In the genomic region with DNA sequence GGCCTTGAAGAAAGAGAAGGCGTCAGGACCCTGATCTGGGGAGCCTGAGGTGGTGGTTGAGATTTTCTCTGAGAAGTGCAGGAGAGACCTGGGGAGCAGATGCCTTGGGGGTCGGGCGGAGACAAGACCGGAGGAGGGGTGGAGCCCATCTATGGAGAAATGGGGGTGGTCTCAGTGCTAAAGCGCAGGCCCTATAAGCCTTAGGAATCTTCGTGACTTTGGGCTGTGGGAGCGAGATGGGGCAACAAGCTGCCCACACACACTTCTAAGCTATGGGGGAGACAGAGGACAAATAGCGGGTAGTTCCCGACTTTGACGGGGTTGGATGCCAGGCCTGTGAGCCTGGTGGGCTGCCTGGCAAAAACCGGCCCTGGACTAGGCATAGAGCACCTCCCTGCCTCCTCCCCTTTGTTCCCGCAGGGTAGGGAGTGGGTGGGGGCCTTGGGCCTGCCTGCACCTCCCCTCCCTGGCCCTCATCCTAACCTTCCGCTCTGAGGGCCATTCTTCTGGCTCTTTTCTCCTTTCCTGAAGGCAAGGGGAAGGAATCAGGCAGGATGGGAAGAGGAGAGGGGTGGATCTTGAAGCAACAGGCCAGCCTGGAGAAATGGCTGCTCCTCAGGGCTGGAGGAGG, we compare ENCODE assay signal across 8 cellular contexts. TPM values are rescaled to one million over a fixed set of nuclear protein-coding genes. Genes with fewer than 3 reads are reported as not detected.
DNase-seq lines count a peak whose midpoint lies in the region; ATAC-seq and TF ChIP-seq lines count a peak whose summit lies in the region.

No MANE protein-coding gene starts in this region.

- BruUV-seq in Panc1 (replicated peaks; lab: Mats Ljungman, UMichigan) = no TSS peak

- intact Hi-C loops in Panc1 (cut with micrococcal nuclease; ENCODE audit: unreplicated experiment) = no loop called here

- TF ChIP-seq EP300 in upper lobe of left lung (IDR thresholded peaks at IDR 0.05) = no peak

- TF ChIP-seq POLR2A in upper lobe of left lung (IDR thresholded peaks at IDR 0.05) = no peak

- peak overlapping the region; percentile 19 for H4K91ac ChIP-seq in mesenchymal stem cell (ENCODE audit: low read length)

- H3K9me3 ChIP-seq in Panc1 (ENCODE audit: control insufficient read depth, insufficient read depth, low read depth, low read length) (no peaks in the 10 kb centered on the region), duodenal mucosa (ENCODE audit: control insufficient read depth in 1 of 2, low read length in 2 of 2) (no peaks in the 10 kb centered on the region), mesenchymal stem cell (ENCODE audit: control insufficient read depth, low read length) (no peaks in the 10 kb centered on the region), upper lobe of left lung (no peaks in the 10 kb centered on the region)

- H4K8ac ChIP-seq in mesenchymal stem cell (ENCODE audit: low read length) = peak overlapping the region; percentile 70

- in situ Hi-C loops in G401 (cut with HindIII; ENCODE audit: low sequenced_read_pairs) (no loop called here), Panc1 (cut with HindIII; ENCODE audit: low pct_unique_long_range_greater_than_20kb, low sequenced_read_pairs) (no loop called here)

- peak overlapping the region; percentile 59 for H3K4me2 ChIP-seq in mesenchymal stem cell (ENCODE audit: low read length, poor library complexity, severe bottlenecking)

- peak overlapping the region; percentile 42 to 61 for H3K4ac ChIP-seq in mesenchymal stem cell (ENCODE audit: low read depth in 1 of 2, low read length in 2 of 2)

- H3K18ac ChIP-seq in mesenchymal stem cell (ENCODE audit: low read depth in 1 of 2, low read length in 2 of 2) = peak overlapping the region; percentile 81 to 95

- H2BK12ac ChIP-seq in mesenchymal stem cell (ENCODE audit: low read length in 2 of 2) = peak overlapping the region in 1 of 2 experiments; percentile 22

- ATAC-seq in Panc1 (peak; percentile 9; the same call in 1 of the 2 replicates), upper lobe of left lung (ENCODE audit: low FRiP score in 2 of 2) (peak in 1 of 2 donors; percentile 70), HG03460 (IDR thresholded peaks at IDR 0.05; ENCODE audit: unreplicated experiment) (no peak)

- CTCF ChIA-PET in Panc1 (lab: Charles Lee) = no interaction called here

- TF ChIP-seq CTCF in Panc1 (IDR thresholded peaks at IDR 0.05) (no peak), upper lobe of left lung (IDR thresholded peaks at IDR 0.05) (no peak)

- H3K9ac ChIP-seq in duodenal mucosa (ENCODE audit: low read depth in 1 of 2, low read length in 2 of 2) = peak overlapping the region; percentile 66 to 82
- peak overlapping the region; percentile 95 for H3K9ac ChIP-seq in mesenchymal stem cell (ENCODE audit: low read length)

- H3K27ac ChIP-seq in Panc1 (ENCODE audit: low read length) = peak overlapping the region; percentile 85
- peak overlapping the region; percentile 43 for H3K27ac ChIP-seq in duodenal mucosa (ENCODE audit: low read depth, low read length)
- peak overlapping the region; percentile 53 for H3K27ac ChIP-seq in mesenchymal stem cell (ENCODE audit: low read length, poor library complexity, severe bottlenecking)
- H3K27ac ChIP-seq in upper lobe of left lung = peak overlapping the region; percentile 85 to 95 (median 90)

- H2BK5ac ChIP-seq in mesenchymal stem cell (ENCODE audit: low read depth, low read length, poor library complexity, severe bottlenecking) = no peak overlapping the region

- peaks cover 25% of the 10 kb centered on the region for H3K4me1 ChIP-seq in Panc1 (ENCODE audit: control insufficient read depth, insufficient read depth, low read length)
- peaks cover 20 to 27% of the 10 kb centered on the region in 2 donors for H3K4me1 ChIP-seq in duodenal mucosa (ENCODE audit: control insufficient read depth in 1 of 2, insufficient read depth in 2 of 2, low read length in 2 of 2)
- H3K4me1 ChIP-seq in mesenchymal stem cell (ENCODE audit: control insufficient read depth, insufficient read depth, low read depth, low read length) = peaks cover 20% of the 10 kb centered on the region
- peaks cover 23 to 41% (median 32%) of the 10 kb centered on the region in 4 donors for H3K4me1 ChIP-seq in upper lobe of left lung

- no peak overlapping the region for H2BK15ac ChIP-seq in mesenchymal stem cell (ENCODE audit: low read depth, poor library complexity, severe bottlenecking)

- no peak overlapping the region for H2BK120ac ChIP-seq in mesenchymal stem cell (ENCODE audit: low read depth, low read length)

- H3K14ac ChIP-seq in mesenchymal stem cell (ENCODE audit: low read length in 2 of 2) = peak overlapping the region; percentile 58 to 71

- H3K27me3 ChIP-seq in Panc1 (ENCODE audit: control insufficient read depth, insufficient read depth, low read length) (no peaks in the 10 kb centered on the region), duodenal mucosa (ENCODE audit: control insufficient read depth in 1 of 2, insufficient read depth in 2 of 2, low read length in 2 of 2) (no peaks in the 10 kb centered on the region), mesenchymal stem cell (ENCODE audit: control insufficient read depth in 1 of 2, insufficient read depth in 1 of 2, low read length in 2 of 2) (no peaks in the 10 kb centered on the region), upper lobe of left lung (no peaks in the 10 kb centered on the region)

- H2AFZ ChIP-seq in mesenchymal stem cell (ENCODE audit: low read depth, low read length) = no peak overlapping the region

- H3K36me3 ChIP-seq in Panc1 (ENCODE audit: control insufficient read depth, insufficient read depth, low read length) (peaks cover 6% of the 10 kb centered on the region; the same call in 1 of the 2 replicates), duodenal mucosa (ENCODE audit: control insufficient read depth in 1 of 2, insufficient read depth in 2 of 2, low read length in 2 of 2) (peaks cover 11 to 31% of the 10 kb centered on the region in 2 donors), mesenchymal stem cell (ENCODE audit: control insufficient read depth in 1 of 2, insufficient read depth in 2 of 2, low read depth in 1 of 2, low read length in 2 of 2) (peaks cover 29 to 37% of the 10 kb centered on the region in 2 experiments), upper lobe of left lung (peaks cover 18 to 38% (median 28%) of the 10 kb centered on the region in 4 donors)

- peaks cover 15% of the 10 kb centered on the region for H3K79me1 ChIP-seq in mesenchymal stem cell (replicated peaks; ENCODE audit: low read length, poor library complexity, severe bottlenecking)

- DNase-seq in G401 (ENCODE audit: low spot score) (peak; percentile 58), Panc1 (ENCODE audit: low read depth, low spot score) (no peak), mesenchymal stem cell (peak; percentile 47), upper lobe of left lung (peak in 1 of 2 donors; percentile 37), middle frontal gyrus (ENCODE audit: extremely low spot score, low spot score) (no peak)
- no peak for DNase-seq in activated effector memory CD4-positive, alpha-beta T cell treated with anti-CD3 and anti-CD28 coated beads, Interleukin-2, amount 50 U/mL, for 16 hours

- H2AK5ac ChIP-seq in mesenchymal stem cell (ENCODE audit: low read length, severe bottlenecking) = peak overlapping the region; percentile 56

- POLR2A ChIA-PET in Panc1 (lab: Charles Lee) = no interaction called here

- WGBS in mesenchymal stem cell = 5% methylated on average over 7 of the region's 13 CpGs
- WGBS in upper lobe of left lung, 2 donors = 10 to 13% methylated on average over 7 to 13 of the region's 13 CpGs

- peak overlapping the region in 1 of 2 experiments; percentile 86 for H3K23ac ChIP-seq in mesenchymal stem cell (ENCODE audit: low read length in 2 of 2)

- H3K4me3 ChIP-seq in Panc1 (ENCODE audit: low read depth in 2 of 2, low read length in 2 of 2) (peak overlapping the region; percentile 74 to 84), duodenal mucosa (ENCODE audit: low read depth in 1 of 2, low read length in 2 of 2) (peak overlapping the region; percentile 78 to 84), mesenchymal stem cell (ENCODE audit: insufficient read depth in 1 of 2, low read depth in 1 of 2, low read length in 2 of 2) (peak overlapping the region; percentile 75 to 96), upper lobe of left lung (peak overlapping the region; percentile 30 to 95 (median 83))

RNA-seq across cellular contexts. Expression of gene NISCH, which starts 0.9 kb away (rescaled TPM):
- 25.5 and 28.9 TPM in 2 replicates for total RNA-seq in G401 (2014; rRNA removed; shearing (Covaris generic))
- total RNA-seq in Panc1 (2021; ENCODE audit: unreplicated experiment) = 63.4 TPM
- 59.1 TPM for polyA plus RNA-seq in Panc1 (2012; ENCODE audit: insufficient read length)
- 55.5 TPM for polyA plus RNA-seq in mesenchymal stem cell (2013, experiment 1 of 2)
- 49.9 TPM for polyA plus RNA-seq in mesenchymal stem cell (2013, experiment 2 of 2)
- total RNA-seq in upper lobe of left lung = 100 to 1,000 TPM in 2 of 6 donors, 10 to 100 TPM in 4; 60.7 to 288 (median 83.0) TPM

RNA-seq across cellular contexts. Expression of gene TNNC1, which starts 2.4 kb away (rescaled TPM):
- 86.7 and 117 TPM in 2 replicates for total RNA-seq in G401 (2014; rRNA removed; shearing (Covaris generic))
- total RNA-seq in Panc1 (2021; ENCODE audit: unreplicated experiment) = 5.2 TPM
- 7.4 TPM for polyA plus RNA-seq in Panc1 (2012; ENCODE audit: insufficient read length)
- polyA plus RNA-seq in mesenchymal stem cell (2013, experiment 1 of 2) = 0.86 TPM
- polyA plus RNA-seq in mesenchymal stem cell (2013, experiment 2 of 2) = 0.79 TPM
- 100 to 1,000 TPM in 4 of 6 donors, 10 to 100 TPM in 2; 28.3 to 196 (median 122) TPM for total RNA-seq in upper lobe of left lung

RNA-seq across cellular contexts. Expression of gene SEMA3G, which starts 11.4 kb away (rescaled TPM):
- 0.10 and 0.98 TPM in 2 replicates for total RNA-seq in G401 (2014; rRNA removed; shearing (Covaris generic))
- total RNA-seq in Panc1 (2021; ENCODE audit: unreplicated experiment) = 1.6 TPM
- polyA plus RNA-seq in Panc1 (2012; ENCODE audit: insufficient read length) = 0.61 TPM
- polyA plus RNA-seq in mesenchymal stem cell (2013, experiment 1 of 2) = 0.08 TPM
- polyA plus RNA-seq in mesenchymal stem cell (2013, experiment 2 of 2) = 0.05 TPM
- 10 to 100 TPM in 5 of 6 donors, 1 to 10 TPM in 1; 5.1 to 69.0 (median 20.7) TPM for total RNA-seq in upper lobe of left lung

RNA-seq across cellular contexts. Expression of gene STAB1, which starts 38.9 kb away (rescaled TPM):
- total RNA-seq in G401 (2014; rRNA removed; shearing (Covaris generic)) = not detected in 2 replicates
- total RNA-seq in Panc1 (2021; ENCODE audit: unreplicated experiment) (0.39 TPM), upper lobe of left lung (100 to 1,000 TPM in 4 of 6 donors, 10 to 100 TPM in 2; 42.9 to 259 (median 125) TPM)
- 0.17 TPM for polyA plus RNA-seq in Panc1 (2012; ENCODE audit: insufficient read length)
- not detected for polyA plus RNA-seq in mesenchymal stem cell (2013, experiment 1 of 2)
- polyA plus RNA-seq in mesenchymal stem cell (2013, experiment 2 of 2) = 0.04 TPM

RNA-seq across cellular contexts. Expression of gene PHF7, which starts 45.8 kb away (rescaled TPM):
- 6.7 and 8.3 TPM in 2 replicates for total RNA-seq in G401 (2014; rRNA removed; shearing (Covaris generic))
- 12.0 TPM for total RNA-seq in Panc1 (2021; ENCODE audit: unreplicated experiment)
- 2.6 TPM for polyA plus RNA-seq in Panc1 (2012; ENCODE audit: insufficient read length)
- polyA plus RNA-seq in mesenchymal stem cell (2013, experiment 1 of 2) = 5.6 TPM
- polyA plus RNA-seq in mesenchymal stem cell (2013, experiment 2 of 2) = 5.8 TPM
- 10 to 100 TPM in 3 of 6 donors, 1 to 10 TPM in 3; 5.6 to 14.8 (median 10.0) TPM for total RNA-seq in upper lobe of left lung

Comparison
In these comparisons a context has a peak if more than half of its experiments do, and no peak if none do; other contexts are left out.
1. DNase-seq: peak in G401 (single experiment) and mesenchymal stem cell (single experiment); none in Panc1 (single experiment), activated effector memory CD4-positive, alpha-beta T cell treated with anti-CD3 and anti-CD28 coated beads, Interleukin-2, amount 50 U/mL, for 16 hours (single experiment) and middle frontal gyrus (single experiment).
2. Peak in every context shown above with its lines, with median percentiles within 50 percentile points of each other: H3K27ac ChIP-seq and H3K4me3 ChIP-seq.